Comparison of ENCODE assay signal across 1 cellular context in genomic region chr20:3175270-3175669, GRCh38.
TF ChIP-seq lines count a peak whose summit lies in the region.

No MANE protein-coding gene starts in this region.

TF ChIP-seq in HCT116, 20 proteins besides CTCF, POLR2A, EP300 and RAD21 (continued from another document):
- TF ChIP-seq, protein P1, sequence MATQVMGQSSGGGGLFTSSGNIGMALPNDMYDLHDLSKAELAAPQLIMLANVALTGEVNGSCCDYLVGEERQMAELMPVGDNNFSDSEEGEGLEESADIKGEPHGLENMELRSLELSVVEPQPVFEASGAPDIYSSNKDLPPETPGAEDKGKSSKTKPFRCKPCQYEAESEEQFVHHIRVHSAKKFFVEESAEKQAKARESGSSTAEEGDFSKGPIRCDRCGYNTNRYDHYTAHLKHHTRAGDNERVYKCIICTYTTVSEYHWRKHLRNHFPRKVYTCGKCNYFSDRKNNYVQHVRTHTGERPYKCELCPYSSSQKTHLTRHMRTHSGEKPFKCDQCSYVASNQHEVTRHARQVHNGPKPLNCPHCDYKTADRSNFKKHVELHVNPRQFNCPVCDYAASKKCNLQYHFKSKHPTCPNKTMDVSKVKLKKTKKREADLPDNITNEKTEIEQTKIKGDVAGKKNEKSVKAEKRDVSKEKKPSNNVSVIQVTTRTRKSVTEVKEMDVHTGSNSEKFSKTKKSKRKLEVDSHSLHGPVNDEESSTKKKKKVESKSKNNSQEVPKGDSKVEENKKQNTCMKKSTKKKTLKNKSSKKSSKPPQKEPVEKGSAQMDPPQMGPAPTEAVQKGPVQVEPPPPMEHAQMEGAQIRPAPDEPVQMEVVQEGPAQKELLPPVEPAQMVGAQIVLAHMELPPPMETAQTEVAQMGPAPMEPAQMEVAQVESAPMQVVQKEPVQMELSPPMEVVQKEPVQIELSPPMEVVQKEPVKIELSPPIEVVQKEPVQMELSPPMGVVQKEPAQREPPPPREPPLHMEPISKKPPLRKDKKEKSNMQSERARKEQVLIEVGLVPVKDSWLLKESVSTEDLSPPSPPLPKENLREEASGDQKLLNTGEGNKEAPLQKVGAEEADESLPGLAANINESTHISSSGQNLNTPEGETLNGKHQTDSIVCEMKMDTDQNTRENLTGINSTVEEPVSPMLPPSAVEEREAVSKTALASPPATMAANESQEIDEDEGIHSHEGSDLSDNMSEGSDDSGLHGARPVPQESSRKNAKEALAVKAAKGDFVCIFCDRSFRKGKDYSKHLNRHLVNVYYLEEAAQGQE (IDR thresholded peaks at IDR 0.05; ENCODE audit: low read depth): no peak
- TF ChIP-seq ZNF274 (IDR thresholded peaks at IDR 0.05; ENCODE audit: low read depth, low read length) (no peak), FOSL1 (IDR thresholded peaks at IDR 0.05; ENCODE audit: low read depth) (no peak), CEBPB (IDR thresholded peaks at IDR 0.05; ENCODE audit: low read depth) (no peak), EZH2 (IDR thresholded peaks at IDR 0.05) (no peak), JUND (IDR thresholded peaks at IDR 0.05) (no peak), TCF7L2 (IDR thresholded peaks at IDR 0.05; ENCODE audit: borderline replicate concordance, extremely low read depth, insufficient read depth, insufficient read length) (no peak), SP1 (IDR thresholded peaks at IDR 0.05; ENCODE audit: low read depth) (no peak)
